ENCODE assay signal across 1 cellular context in the genomic region with DNA sequence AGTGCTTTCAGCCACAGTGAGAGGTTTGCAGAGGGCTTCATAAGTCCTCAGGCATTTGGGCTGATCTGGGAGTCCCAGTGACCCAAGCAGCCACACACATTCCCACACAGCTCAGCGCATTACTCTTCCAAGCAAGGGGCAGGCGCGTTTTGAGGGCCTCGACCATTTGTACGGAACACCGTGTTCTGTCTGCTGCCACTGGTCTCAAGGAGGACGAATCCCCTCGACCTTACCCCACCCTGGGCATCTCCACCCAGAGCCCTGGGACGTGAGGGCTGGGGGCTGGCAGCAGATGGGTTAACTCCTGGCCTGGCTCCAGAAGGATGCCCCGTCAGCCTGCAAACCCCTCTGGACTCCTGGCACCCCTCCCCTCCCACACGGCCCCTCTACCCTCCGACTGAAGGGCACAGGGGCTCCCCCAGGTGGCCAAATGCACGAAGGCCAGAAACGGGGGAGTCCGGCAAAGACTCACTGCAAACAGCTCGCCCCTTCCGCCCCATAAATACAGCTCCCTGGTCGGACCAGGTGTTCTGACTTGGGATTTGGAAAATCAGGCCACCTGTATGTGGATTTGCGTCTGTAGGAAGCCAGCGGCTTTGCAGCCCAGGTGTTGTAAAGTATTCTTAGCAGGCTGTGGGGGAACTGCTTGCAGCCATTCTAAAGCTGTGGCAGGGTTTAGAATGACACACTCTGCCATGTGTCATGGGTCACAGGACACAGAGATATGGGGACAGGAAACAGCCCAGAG.
TF ChIP-seq lines count a peak whose summit lies in the region.

No MANE protein-coding gene starts in this region.

TF ChIP-seq in K562, 482 proteins besides CTCF, POLR2A, EP300 and RAD21 (continued from another document and continues in another):
- TF ChIP-seq, protein P1, sequence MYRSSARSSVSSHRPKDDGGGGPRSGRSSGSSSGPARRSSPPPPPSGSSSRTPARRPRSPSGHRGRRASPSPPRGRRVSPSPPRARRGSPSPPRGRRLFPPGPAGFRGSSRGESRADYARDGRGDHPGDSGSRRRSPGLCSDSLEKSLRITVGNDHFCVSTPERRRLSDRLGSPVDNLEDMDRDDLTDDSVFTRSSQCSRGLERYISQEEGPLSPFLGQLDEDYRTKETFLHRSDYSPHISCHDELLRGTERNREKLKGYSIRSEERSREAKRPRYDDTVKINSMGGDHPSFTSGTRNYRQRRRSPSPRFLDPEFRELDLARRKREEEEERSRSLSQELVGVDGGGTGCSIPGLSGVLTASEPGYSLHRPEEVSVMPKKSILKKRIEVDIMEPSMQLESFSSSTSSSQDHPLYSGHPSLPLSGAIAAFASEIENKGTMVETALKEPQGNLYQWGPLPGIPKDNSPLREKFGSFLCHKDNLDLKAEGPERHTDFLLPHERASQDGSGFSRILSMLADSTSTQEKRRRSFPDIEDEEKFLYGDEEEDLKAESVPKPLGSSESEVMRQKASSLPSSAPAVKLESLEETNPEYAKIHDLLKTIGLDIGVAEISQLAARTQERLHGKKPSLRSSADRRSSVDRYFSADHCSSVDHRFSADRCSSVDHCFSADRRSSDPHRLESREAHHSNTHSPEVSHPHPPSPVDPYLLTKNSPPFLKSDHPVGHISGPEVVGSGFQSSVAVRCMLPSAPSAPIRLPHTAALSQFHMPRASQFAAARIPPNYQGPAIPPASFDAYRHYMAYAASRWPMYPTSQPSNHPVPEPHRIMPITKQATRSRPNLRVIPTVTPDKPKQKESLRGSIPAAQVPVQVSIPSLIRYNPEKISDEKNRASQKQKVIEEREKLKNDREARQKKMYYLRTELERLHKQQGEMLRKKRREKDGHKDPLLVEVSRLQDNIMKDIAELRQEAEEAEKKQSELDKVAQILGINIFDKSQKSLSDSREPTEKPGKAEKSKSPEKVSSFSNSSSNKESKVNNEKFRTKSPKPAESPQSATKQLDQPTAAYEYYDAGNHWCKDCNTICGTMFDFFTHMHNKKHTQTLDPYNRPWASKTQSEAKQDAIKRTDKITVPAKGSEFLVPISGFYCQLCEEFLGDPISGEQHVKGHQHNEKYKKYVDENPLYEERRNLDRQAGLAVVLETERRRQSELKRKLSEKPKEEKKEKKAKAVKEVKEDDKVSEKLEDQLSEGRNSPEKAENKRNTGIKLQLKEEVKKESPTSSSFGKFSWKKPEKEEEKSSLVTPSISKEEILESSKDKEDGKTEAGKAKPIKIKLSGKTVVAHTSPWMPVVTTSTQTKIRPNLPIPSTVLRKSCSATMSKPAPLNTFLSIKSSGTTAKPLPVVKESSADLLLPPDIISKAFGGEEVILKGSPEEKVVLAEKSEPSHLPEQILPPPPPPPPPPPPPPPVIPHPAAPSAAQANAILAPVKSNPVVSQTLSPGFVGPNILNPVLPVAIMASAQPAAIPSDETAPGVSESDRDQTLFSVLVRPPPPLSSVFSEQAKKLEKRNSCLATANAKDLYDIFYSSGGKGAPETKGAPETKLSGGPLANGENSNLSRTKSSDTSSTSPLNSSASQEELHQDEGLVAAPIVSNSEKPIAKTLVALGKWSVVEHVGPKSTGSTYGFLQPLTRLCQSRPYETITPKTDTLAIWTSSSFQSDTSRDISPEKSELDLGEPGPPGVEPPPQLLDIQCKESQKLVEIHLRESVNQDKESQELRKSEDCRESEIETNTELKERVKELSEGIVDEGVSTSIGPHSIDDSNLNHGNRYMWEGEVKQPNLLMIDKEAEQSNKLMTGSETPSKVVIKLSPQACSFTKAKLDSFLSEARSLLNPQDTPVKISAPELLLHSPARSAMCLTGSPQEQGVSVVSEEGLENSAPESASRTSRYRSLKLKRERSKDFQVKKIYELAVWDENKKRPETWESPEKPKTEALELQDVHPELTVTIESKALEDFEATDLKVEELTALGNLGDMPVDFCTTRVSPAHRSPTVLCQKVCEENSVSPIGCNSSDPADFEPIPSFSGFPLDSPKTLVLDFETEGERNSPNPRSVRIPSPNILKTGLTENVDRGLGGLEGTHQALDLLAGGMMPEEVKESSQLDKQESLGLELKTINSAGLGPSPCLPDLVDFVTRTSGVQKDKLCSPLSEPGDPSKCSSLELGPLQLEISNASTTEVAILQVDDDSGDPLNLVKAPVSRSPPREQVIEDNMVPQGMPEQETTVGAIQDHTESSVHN (IDR thresholded peaks at IDR 0.05; ENCODE audit: borderline replicate concordance in 1 of 2, low read depth in 1 of 2), result no peak
- TF ChIP-seq EWSR1 (IDR thresholded peaks at IDR 0.05; ENCODE audit: borderline replicate concordance, low read depth, partially characterized antibody) (no peak), TAL1 (IDR thresholded peaks at IDR 0.05) (no peak), BCOR (IDR thresholded peaks at IDR 0.05) (no peak), GATAD2A (IDR thresholded peaks at IDR 0.05) (0 out of 2 replicates have a peak, but pooled peaks have one; percentile 31), ZBTB8A (IDR thresholded peaks at IDR 0.05; ENCODE audit: partially characterized antibody) (no peak), RNF2 (IDR thresholded peaks at IDR 0.05) (no peak), RFX7 (CRISPR knock-in tag; IDR thresholded peaks at IDR 0.05) (no peak), KLF16 (IDR thresholded peaks at IDR 0.05) (no peak), ELK3 (CRISPR knock-in tag; IDR thresholded peaks at IDR 0.05) (no peak), TAF15 (IDR thresholded peaks at IDR 0.05; ENCODE audit: low read depth, low read length) (no peak), GATA2 (CRISPR knock-in tag; IDR thresholded peaks at IDR 0.05) (no peak), C11orf30 (IDR thresholded peaks at IDR 0.05; ENCODE audit: low read depth) (no peak), MYC (IDR thresholded peaks at IDR 0.05; ENCODE audit: low read depth, low read length) (no peak), MYC (CRISPR knock-in tag; IDR thresholded peaks at IDR 0.05; ENCODE audit: borderline replicate concordance, low read depth) (no peak), PRMT5 (CRISPR knock-in tag; IDR thresholded peaks at IDR 0.05) (no peak), EHMT2 (IDR thresholded peaks at IDR 0.05) (no peak), GTF2F1 (IDR thresholded peaks at IDR 0.05; ENCODE audit: low read depth, low read length) (no peak), ZNF175 (CRISPR knock-in tag; IDR thresholded peaks at IDR 0.05; ENCODE audit: low read depth) (no peak), DPF2 (IDR thresholded peaks at IDR 0.05) (no peak), SMAD3 (CRISPR knock-in tag; conservative IDR thresholded peaks at IDR 0.05) (no peak), BACH1 (tag; IDR thresholded peaks at IDR 0.05) (no peak), HDAC2 (IDR thresholded peaks at IDR 0.05) (no peak), SIN3B (IDR thresholded peaks at IDR 0.05; ENCODE audit: low read depth) (no peak), RAD51 (IDR thresholded peaks at IDR 0.05; ENCODE audit: borderline replicate concordance, low read depth) (no peak), TGIF2 (CRISPR knock-in tag; IDR thresholded peaks at IDR 0.05) (no peak), EGR1 (conservative IDR thresholded peaks at IDR 0.05) (0 out of 2 replicates have a peak, but pooled peaks have one; percentile 3), TCFL5 (CRISPR knock-in tag; conservative IDR thresholded peaks at IDR 0.05) (no peak), ZNF239 (CRISPR knock-in tag; IDR thresholded peaks at IDR 0.05) (peak; percentile 21; the same call in 1 of the 2 replicates), ZNF592 (IDR thresholded peaks at IDR 0.05) (peak; percentile 41; the same call in 1 of the 2 replicates), HDAC8 (tag; IDR thresholded peaks at IDR 0.05) (0 out of 2 replicates have a peak, but pooled peaks have one; percentile 31), FOXK2 (conservative IDR thresholded peaks at IDR 0.05 in 1 of 2, IDR thresholded peaks at IDR 0.05 in 1 of 2; ENCODE audit: low read depth in 2 of 2) (0 out of 4 replicates have a peak, but pooled peaks of 1 of the 2 experiments have one; percentile 37), MLX (CRISPR knock-in tag; conservative IDR thresholded peaks at IDR 0.05) (no peak), ARHGAP35 (IDR thresholded peaks at IDR 0.05; ENCODE audit: partially characterized antibody) (no peak), SMC3 (conservative IDR thresholded peaks at IDR 0.05; ENCODE audit: insufficient read depth, low read depth, low read length) (peak; percentile 31; the same call in 1 of the 2 replicates), PYGO2 (tag; IDR thresholded peaks at IDR 0.05) (no peak), ZNF695 (CRISPR knock-in tag; IDR thresholded peaks at IDR 0.05) (no peak), RBM39 (optimal IDR thresholded peaks at IDR 0.05; ENCODE audit: low read depth, low read length) (no peak), ZFPM2 (CRISPR knock-in tag; IDR thresholded peaks at IDR 0.05) (no peak)
- TF ChIP-seq, protein P2, sequence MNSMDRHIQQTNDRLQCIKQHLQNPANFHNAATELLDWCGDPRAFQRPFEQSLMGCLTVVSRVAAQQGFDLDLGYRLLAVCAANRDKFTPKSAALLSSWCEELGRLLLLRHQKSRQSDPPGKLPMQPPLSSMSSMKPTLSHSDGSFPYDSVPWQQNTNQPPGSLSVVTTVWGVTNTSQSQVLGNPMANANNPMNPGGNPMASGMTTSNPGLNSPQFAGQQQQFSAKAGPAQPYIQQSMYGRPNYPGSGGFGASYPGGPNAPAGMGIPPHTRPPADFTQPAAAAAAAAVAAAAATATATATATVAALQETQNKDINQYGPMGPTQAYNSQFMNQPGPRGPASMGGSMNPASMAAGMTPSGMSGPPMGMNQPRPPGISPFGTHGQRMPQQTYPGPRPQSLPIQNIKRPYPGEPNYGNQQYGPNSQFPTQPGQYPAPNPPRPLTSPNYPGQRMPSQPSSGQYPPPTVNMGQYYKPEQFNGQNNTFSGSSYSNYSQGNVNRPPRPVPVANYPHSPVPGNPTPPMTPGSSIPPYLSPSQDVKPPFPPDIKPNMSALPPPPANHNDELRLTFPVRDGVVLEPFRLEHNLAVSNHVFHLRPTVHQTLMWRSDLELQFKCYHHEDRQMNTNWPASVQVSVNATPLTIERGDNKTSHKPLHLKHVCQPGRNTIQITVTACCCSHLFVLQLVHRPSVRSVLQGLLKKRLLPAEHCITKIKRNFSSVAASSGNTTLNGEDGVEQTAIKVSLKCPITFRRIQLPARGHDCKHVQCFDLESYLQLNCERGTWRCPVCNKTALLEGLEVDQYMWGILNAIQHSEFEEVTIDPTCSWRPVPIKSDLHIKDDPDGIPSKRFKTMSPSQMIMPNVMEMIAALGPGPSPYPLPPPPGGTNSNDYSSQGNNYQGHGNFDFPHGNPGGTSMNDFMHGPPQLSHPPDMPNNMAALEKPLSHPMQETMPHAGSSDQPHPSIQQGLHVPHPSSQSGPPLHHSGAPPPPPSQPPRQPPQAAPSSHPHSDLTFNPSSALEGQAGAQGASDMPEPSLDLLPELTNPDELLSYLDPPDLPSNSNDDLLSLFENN (IDR thresholded peaks at IDR 0.05; ENCODE audit: low read depth in 2 of 2, low read length in 2 of 2), result no peak
- TF ChIP-seq, protein P3, sequence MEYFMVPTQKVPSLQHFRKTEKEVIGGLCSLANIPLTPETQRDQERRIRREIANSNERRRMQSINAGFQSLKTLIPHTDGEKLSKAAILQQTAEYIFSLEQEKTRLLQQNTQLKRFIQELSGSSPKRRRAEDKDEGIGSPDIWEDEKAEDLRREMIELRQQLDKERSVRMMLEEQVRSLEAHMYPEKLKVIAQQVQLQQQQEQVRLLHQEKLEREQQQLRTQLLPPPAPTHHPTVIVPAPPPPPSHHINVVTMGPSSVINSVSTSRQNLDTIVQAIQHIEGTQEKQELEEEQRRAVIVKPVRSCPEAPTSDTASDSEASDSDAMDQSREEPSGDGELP (CRISPR knock-in tag; IDR thresholded peaks at IDR 0.05; ENCODE audit: borderline replicate concordance), result peak; percentile 44; the same call in 1 of the 2 replicates
- TF ChIP-seq, protein P4, sequence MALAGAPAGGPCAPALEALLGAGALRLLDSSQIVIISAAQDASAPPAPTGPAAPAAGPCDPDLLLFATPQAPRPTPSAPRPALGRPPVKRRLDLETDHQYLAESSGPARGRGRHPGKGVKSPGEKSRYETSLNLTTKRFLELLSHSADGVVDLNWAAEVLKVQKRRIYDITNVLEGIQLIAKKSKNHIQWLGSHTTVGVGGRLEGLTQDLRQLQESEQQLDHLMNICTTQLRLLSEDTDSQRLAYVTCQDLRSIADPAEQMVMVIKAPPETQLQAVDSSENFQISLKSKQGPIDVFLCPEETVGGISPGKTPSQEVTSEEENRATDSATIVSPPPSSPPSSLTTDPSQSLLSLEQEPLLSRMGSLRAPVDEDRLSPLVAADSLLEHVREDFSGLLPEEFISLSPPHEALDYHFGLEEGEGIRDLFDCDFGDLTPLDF (CRISPR knock-in tag; IDR thresholded peaks at IDR 0.05), result no peak
